ENCODE assay signal across 28 cellular contexts in genomic region chr2:119713819-119714490, GRCh38. TPM values are rescaled to one million over a fixed set of nuclear protein-coding genes. Genes with fewer than 3 reads are reported as not detected.
DNase-seq lines count a peak whose midpoint lies in the region; ATAC-seq, FAIRE-seq and TF ChIP-seq lines count a peak whose summit lies in the region.
"Had no signal": no experiment of that assay in that cellular context is flagged by ENCODE, and none has a peak within 500 bp of the region (broad histone marks: within the 10 kb centered on the region; RNA-seq: fewer than 3 reads in every experiment).

No MANE protein-coding gene starts in this region.

- H3K79me2 ChIP-seq in H9 (ENCODE audit: insufficient read depth, low read length), result no peaks in the 10 kb centered on the region
- no peaks in the 10 kb centered on the region for H3K79me2 ChIP-seq in H1 (ENCODE audit: control insufficient read depth in 1 of 2, insufficient read depth in 2 of 2, low read length in 2 of 2)

- H2BK20ac ChIP-seq in H9 (ENCODE audit: low read depth, low read length, poor library complexity, severe bottlenecking) (no peak overlapping the region), H1 (ENCODE audit: low read length) (no peak overlapping the region)

- H3K27me3 ChIP-seq in H9 (ENCODE audit: insufficient read depth, low read length), result no peaks in the 10 kb centered on the region
- no peaks in the 10 kb centered on the region for H3K27me3 ChIP-seq in H1 (replicated peaks in 1 of 4; ENCODE audit: control insufficient read depth in 3 of 4, extremely low read depth in 1 of 4, insufficient read depth in 3 of 4, low read length in 3 of 4)
- H3K27me3 ChIP-seq: body of pancreas, ovary had no signal

- H3K4ac ChIP-seq in H9 (ENCODE audit: low read depth, low read length) (no peak overlapping the region), H1 (replicated peaks; ENCODE audit: insufficient read length, low read depth, low read length) (no peak overlapping the region)

- H3K9me3 ChIP-seq in H9 (ENCODE audit: control insufficient read depth, low read depth, low read length) (no peaks in the 10 kb centered on the region), T-helper 17 cell (ENCODE audit: control insufficient read depth, low read length, poor library complexity, severe bottlenecking) (no peaks in the 10 kb centered on the region), H1 (ENCODE audit: insufficient read depth in 2 of 2, low read depth in 1 of 2, low read length in 1 of 2) (no peaks in the 10 kb centered on the region)
- H3K9me3 ChIP-seq: body of pancreas, ovary, tibial artery had no signal

- no peak overlapping the region for H4K91ac ChIP-seq in H9 (ENCODE audit: insufficient read length, low read depth, low read length)
- H4K91ac ChIP-seq in H1 (replicated peaks; ENCODE audit: insufficient read length, low read length), result no peak overlapping the region

- H2BK120ac ChIP-seq in H9 (ENCODE audit: low read depth, low read length, poor library complexity, severe bottlenecking) (no peak overlapping the region), H1 (replicated peaks; ENCODE audit: low read depth, low read length) (no peak overlapping the region)

- no CpG with 5 or more reads among the region's 7 CpGs for WGBS in H9 (ENCODE audit: extremely low coverage, insufficient read length, low lambda C conversion rate)
- 96% methylated on average over 7 of the region's 7 CpGs; no CpG with 5 or more reads in 1 of the 2 experiments for WGBS in H1 (ENCODE audit: extremely low coverage in 1 of 2, insufficient coverage in 1 of 2, insufficient read length in 1 of 2, insufficient replicate concordance in 2 of 2, low coverage in 1 of 2, low lambda C conversion rate in 2 of 2, missing lambda C conversion rate in 1 of 2), 2 experiments

- H3K4me2 ChIP-seq in H9 (ENCODE audit: insufficient read depth, insufficient read length, low read length), result no peak overlapping the region
- H3K4me2 ChIP-seq in H1 (ENCODE audit: insufficient read depth in 1 of 2, low read depth in 2 of 2, low read length in 2 of 2), result no peak overlapping the region

- no peak overlapping the region for H3T11ph ChIP-seq in H9 (ENCODE audit: low read length)

- H3K79me1 ChIP-seq in H9 (ENCODE audit: insufficient read depth, low read depth, low read length, poor library complexity, severe bottlenecking) (no peaks in the 10 kb centered on the region), H1 (ENCODE audit: low read depth, low read length) (no peaks in the 10 kb centered on the region)

- H3K4me1 Mint-ChIP-seq in H9, result peaks cover 7 to 12% of the 10 kb centered on the region in 2 experiments
- peaks cover 16% of the 10 kb centered on the region for H3K4me1 Mint-ChIP-seq in T-helper 17 cell
- H3K4me1 Mint-ChIP-seq: activated CD8-positive, alpha-beta memory T cell treated with anti-CD3 and anti-CD28 coated beads, Interleukin-2, amount 10 ng/mL, durations not matched to agents 7 days and 5 days had no signal

- FAIRE-seq in H1 (lab: Jason Lieb, UNC), result no peak
- FAIRE-seq: endometrium, GM18507, H54 had no signal

- H2BK15ac ChIP-seq in H9 (ENCODE audit: low read depth, low read length) (no peak overlapping the region), H1 (ENCODE audit: low read length) (0 out of 2 replicates have a peak overlapping the region, but pooled peaks have one; percentile 19)

- no peak for TF ChIP-seq EP300 in H1 (IDR thresholded peaks at IDR 0.05; ENCODE audit: borderline replicate concordance in 1 of 2, low read depth in 2 of 2, low read length in 2 of 2)

- no peak for ATAC-seq in T-helper 17 cell
- ATAC-seq: activated CD8-positive, alpha-beta memory T cell treated with anti-CD3 and anti-CD28 coated beads, Interleukin-2, amount 10 ng/mL, durations not matched to agents 7 days and 5 days; activated T-helper 17 cell treated with anti-CD3 and anti-CD28 coated beads, Interleukin-2, amount 50 U/mL, for 72 hours; body of pancreas; left ventricle myocardium superior; natural killer cell; WTC11 had no signal

- H3K18ac ChIP-seq in H9 (ENCODE audit: insufficient read length, low read depth, low read length), result no peak overlapping the region
- H3K18ac ChIP-seq in H1 (ENCODE audit: extremely low read depth, low read length), result no peak overlapping the region

- H3K36me3 Mint-ChIP-seq in H9 (ENCODE audit: insufficient read depth in 1 of 3, low read depth in 3 of 3) (no peaks in the 10 kb centered on the region), T-helper 17 cell (ENCODE audit: low read depth) (peaks cover 3% of the 10 kb centered on the region)
- H3K36me3 Mint-ChIP-seq: activated CD8-positive, alpha-beta memory T cell treated with anti-CD3 and anti-CD28 coated beads, Interleukin-2, amount 10 ng/mL, durations not matched to agents 7 days and 5 days; activated naive CD8-positive, alpha-beta T cell treated with anti-CD3 and anti-CD28 coated beads, Interleukin-2, amount 10 ng/mL, durations not matched to agents 7 days and 5 days; natural killer cell; WTC11 had no signal

- H3K27me3 Mint-ChIP-seq in H9 (ENCODE audit: low read depth) (peaks cover 3% of the 10 kb centered on the region), T-helper 17 cell (no peaks in the 10 kb centered on the region)
- H3K27me3 Mint-ChIP-seq: activated T-helper 17 cell treated with anti-CD3 and anti-CD28 coated beads, Interleukin-2, amount 50 U/mL, for 72 hours had no signal

- no peak for TF ChIP-seq RAD21 in H1 (IDR thresholded peaks at IDR 0.05 in 1 of 2, conservative IDR thresholded peaks at IDR 0.05 in 1 of 2; ENCODE audit: low read depth in 2 of 2, low read length in 2 of 2)

- H4K8ac ChIP-seq in H9 (replicated peaks; ENCODE audit: insufficient read length, low read depth, low read length) (peak overlapping the region; percentile 33), H1 (ENCODE audit: extremely low read depth, insufficient read depth, low read length) (no peak overlapping the region)

- H3K14ac ChIP-seq in H9 (ENCODE audit: insufficient read depth, low read length) (no peak overlapping the region), H1 (ENCODE audit: insufficient read length) (no peak overlapping the region)

- CTCF ChIA-PET in H1 (lab: Charles Lee; ENCODE audit: partially characterized antibody), result interaction anchor here (0.7 to 2.5 kb wide), 5 partner anchors 10 to 71 kb away, joined by 3 to 5 read pairs (median 3); partner anchors contain the start of gene TMEM177

- H3K27ac Mint-ChIP-seq in H9 (no peak overlapping the region), T-helper 17 cell (peak overlapping the region; percentile 39)
- H3K27ac Mint-ChIP-seq: activated CD8-positive, alpha-beta memory T cell treated with anti-CD3 and anti-CD28 coated beads, Interleukin-2, amount 10 ng/mL, durations not matched to agents 7 days and 5 days; activated naive CD8-positive, alpha-beta T cell treated with anti-CD3 and anti-CD28 coated beads, Interleukin-2, amount 10 ng/mL, durations not matched to agents 7 days and 5 days; activated T-helper 17 cell treated with anti-CD3 and anti-CD28 coated beads, Interleukin-2, amount 50 U/mL, for 72 hours; CD4-positive, CD25-positive, alpha-beta regulatory T cell; natural killer cell; WTC11 had no signal

- TF ChIP-seq CTCF in H9 (conservative IDR thresholded peaks at IDR 0.05) (no peak), H1 (IDR thresholded peaks at IDR 0.05; ENCODE audit: control extremely low read depth in 1 of 3, insufficient read depth in 1 of 3, low read depth in 1 of 3, low read length in 3 of 3) (no peak), coronary artery (IDR thresholded peaks at IDR 0.05) (no peak)

- H3K23me2 ChIP-seq in H9 (ENCODE audit: insufficient read length, low read depth, low read length, poor library complexity, severe bottlenecking), result no peaks in the 10 kb centered on the region
- H3K23me2 ChIP-seq in H1 (ENCODE audit: low read depth, low read length), result no peaks in the 10 kb centered on the region

- H3K23ac ChIP-seq in H9 (ENCODE audit: insufficient read length, low read depth, low read length), result no peak overlapping the region
- H3K23ac ChIP-seq in H1 (ENCODE audit: insufficient read length), result no peak overlapping the region

- H2AFZ ChIP-seq in H9 (ENCODE audit: low read length), result no peak overlapping the region
- H2AFZ ChIP-seq in H1 (ENCODE audit: low read length), result no peak overlapping the region

- TF ChIP-seq POLR2A in H1 (IDR thresholded peaks at IDR 0.05; ENCODE audit: control extremely low read depth in 1 of 2, low read depth in 2 of 2, low read length in 2 of 2), result no peak

- no peak overlapping the region for H3K27ac ChIP-seq in H9 (ENCODE audit: insufficient read length, low read depth, low read length)
- no peak overlapping the region for H3K27ac ChIP-seq in H1 (ENCODE audit: low read depth, low read length)
- H3K27ac ChIP-seq in coronary artery, result no peak overlapping the region
- H3K27ac ChIP-seq: body of pancreas, ovary, tibial artery had no signal

- no peak overlapping the region for H3K4me3 ChIP-seq in H1 (ENCODE audit: extremely low read depth in 1 of 4, insufficient read depth in 2 of 4, low read depth in 3 of 4, low read length in 4 of 4)
- H3K4me3 ChIP-seq in coronary artery, result no peak overlapping the region
- H3K4me3 ChIP-seq: body of pancreas, ovary, tibial artery had no signal

- H2BK12ac ChIP-seq in H9 (ENCODE audit: insufficient read length, low read depth, low read length) (no peak overlapping the region), H1 (ENCODE audit: low read depth, low read length) (no peak overlapping the region)

- no peaks in the 10 kb centered on the region for H3K36me3 ChIP-seq in H1 (ENCODE audit: control insufficient read depth in 2 of 4, insufficient read depth in 4 of 4, low read length in 3 of 4)
- H3K36me3 ChIP-seq: ovary, tibial artery had no signal

- H3K9ac ChIP-seq in H9 (ENCODE audit: extremely low read depth, insufficient read length, low read length) (no peak overlapping the region), H1 (replicated peaks in 1 of 4; ENCODE audit: extremely low read depth in 1 of 4, low read depth in 3 of 4, low read length in 3 of 4) (no peak overlapping the region)

- H3K4me3 Mint-ChIP-seq in H9 (no peak overlapping the region), T-helper 17 cell (no peak overlapping the region)
- H3K4me3 Mint-ChIP-seq: activated CD8-positive, alpha-beta memory T cell treated with anti-CD3 and anti-CD28 coated beads, Interleukin-2, amount 10 ng/mL, durations not matched to agents 7 days and 5 days; activated naive CD8-positive, alpha-beta T cell treated with anti-CD3 and anti-CD28 coated beads, Interleukin-2, amount 10 ng/mL, durations not matched to agents 7 days and 5 days; activated T-helper 17 cell treated with anti-CD3 and anti-CD28 coated beads, Interleukin-2, amount 50 U/mL, for 72 hours; CD4-positive, CD25-positive, alpha-beta regulatory T cell; natural killer cell; WTC11 had no signal

- H3K56ac ChIP-seq in H9 (ENCODE audit: insufficient read length, low read depth, low read length) (no peak overlapping the region), H1 (replicated peaks; ENCODE audit: insufficient read length, low read depth, low read length) (no peak overlapping the region)

- H2BK5ac ChIP-seq in H9 (ENCODE audit: insufficient read length, low read length) (no peak overlapping the region), H1 (ENCODE audit: low read depth, low read length) (no peak overlapping the region)

- H4K20me1 ChIP-seq in H9 (ENCODE audit: control insufficient read depth, insufficient read depth, insufficient read length) (no peaks in the 10 kb centered on the region), H1 (replicated peaks in 1 of 2; ENCODE audit: control insufficient read depth in 1 of 2, insufficient read depth in 2 of 2, low read length in 2 of 2) (no peaks in the 10 kb centered on the region)

- H4K5ac ChIP-seq in H9 (ENCODE audit: insufficient read length, low read depth, low read length), result no peak overlapping the region
- no peak overlapping the region for H4K5ac ChIP-seq in H1 (ENCODE audit: insufficient read length, low read depth, low read length)

- no peaks in the 10 kb centered on the region for H3K9me3 Mint-ChIP-seq in H9
- H3K9me3 Mint-ChIP-seq: activated T-helper 17 cell treated with anti-CD3 and anti-CD28 coated beads, Interleukin-2, amount 50 U/mL, for 72 hours; natural killer cell; WTC11 had no signal

- H3K4me1 ChIP-seq in H9 (ENCODE audit: insufficient read depth, low read length) (no peaks in the 10 kb centered on the region), H1 (replicated peaks in 1 of 4; ENCODE audit: control insufficient read depth in 3 of 4, insufficient read depth in 4 of 4, low read length in 3 of 4) (peaks cover 0 to 6% (median 1%) of the 10 kb centered on the region in 4 experiments; a peak in 2 of 7 replicates)
- H3K4me1 ChIP-seq: body of pancreas, tibial artery had no signal

- DNase-seq in H9 (no peak), T-helper 17 cell (no peak), H1 (ENCODE audit: low read depth in 1 of 2, low spot score in 2 of 2) (no peak), superior temporal gyrus (ENCODE audit: extremely low spot score) (peak; percentile 46), coronary artery (ENCODE audit: low spot score) (no peak), UCSD-AML1 (lab: John Stamatoyannopoulos, UW; ENCODE audit: unreplicated experiment) (no peak)
- no peak for DNase-seq in stimulated activated CD4-positive, alpha-beta T cell treated with anti-CD3 and anti-CD28 coated beads, Interleukin-2, amount 100 ng/mL, for 24 hours
- DNase-seq: activated CD4-positive, alpha-beta T cell treated with anti-CD3 and anti-CD28 coated beads, Interleukin-2, amount 50 U/mL, for 1 hour; activated CD8-positive, alpha-beta memory T cell treated with anti-CD3 and anti-CD28 coated beads, Interleukin-2, amount 10 ng/mL, durations not matched to agents 7 days and 5 days; activated naive CD8-positive, alpha-beta T cell treated with anti-CD3 and anti-CD28 coated beads, Interleukin-2, amount 10 ng/mL, durations not matched to agents 7 days and 5 days; body of pancreas; CD4-positive, CD25-positive, alpha-beta regulatory T cell; cortex of kidney; GF-D8; islet precursor cell; left ventricle myocardium superior; natural killer cell; NCI-H187; ovary; stimulated activated CD4-positive, alpha-beta T cell treated with anti-CD3 and anti-CD28 coated beads, Interleukin-12 subunit alpha, Interleukin-12 subunit beta, amount 100 ng/mL, for 4 hours; stimulated activated naive CD4-positive, alpha-beta T cell treated with Interleukin-2 at 50 U/mL for 16 hours; T1000; tibial artery had no signal

- H2AK5ac ChIP-seq in H9 (ENCODE audit: insufficient read length, low read length) (no peak overlapping the region), H1 (ENCODE audit: low read depth, low read length) (peak overlapping the region; percentile 45)

- POLR2A ChIA-PET in H1 (lab: Charles Lee; ENCODE audit: partially characterized antibody), result no interaction called here

RNA-seq across cellular contexts. Expression of gene TMEM177, which starts 35.0 kb away (rescaled TPM):
- 26.4 and 28.4 TPM in 2 replicates for total RNA-seq in H9 (2021)
- total RNA-seq in T-helper 17 cell, result 1 to 10 TPM; 3.1 to 4.1 TPM
- total RNA-seq in H1 (2021; fragmentation: NEBNext Ultra II Directional; extraction: Animal tissue kit (Norgen Biotek cat#: 25700)), result 43.4 and 47.0 TPM in 2 replicates
- polyA plus RNA-seq in H1 (2011; rRNA removed), result 84.9 and 86.7 TPM in 2 replicates
- 67.7 TPM for polyA plus RNA-seq in H1 (2011; cell fraction: cytosol; rRNA removed)
- polyA plus RNA-seq in H1 (2011; cell fraction: nucleus; rRNA removed), result 54.9 TPM
- 23.4 to 46.6 TPM (median 44.7 TPM) in 4 replicates for polyA plus RNA-seq in H1 (2012, experiment 1 of 2)
- polyA plus RNA-seq in H1 (2012, experiment 2 of 2), result 51.9 TPM
- polyA plus RNA-seq in H1 (2013, experiment 1 of 2), result 29.3 TPM
- 28.9 TPM for polyA plus RNA-seq in H1 (2013, experiment 2 of 2)
- 32.5 and 34.3 TPM in 2 replicates for polyA minus RNA-seq in H1 (2011; rRNA and poly(A)+ RNA removed)
- polyA minus RNA-seq in H1 (2011; cell fraction: cytosol; rRNA and poly(A)+ RNA removed), result 16.4 TPM
- 35.0 TPM for polyA minus RNA-seq in H1 (2011; cell fraction: nucleus; rRNA and poly(A)+ RNA removed)

RNA-seq across cellular contexts. Expression of gene PTPN4, which starts 45.8 kb away (rescaled TPM):
- total RNA-seq in H9 (2021) (80.5 and 89.8 TPM in 2 replicates), T-helper 17 cell (100 to 1,000 TPM; 128 to 149 TPM)
- total RNA-seq in H1 (2021; fragmentation: NEBNext Ultra II Directional; extraction: Animal tissue kit (Norgen Biotek cat#: 25700)), result 105 and 107 TPM in 2 replicates
- 16.4 and 28.5 TPM in 2 replicates for polyA plus RNA-seq in H1 (2011; rRNA removed)
- polyA plus RNA-seq in H1 (2011; cell fraction: cytosol; rRNA removed), result 32.1 TPM
- 93.7 TPM for polyA plus RNA-seq in H1 (2011; cell fraction: nucleus; rRNA removed)
- polyA plus RNA-seq in H1 (2012, experiment 1 of 2), result 48.9 to 57.1 TPM (median 53.5 TPM) in 4 replicates
- polyA plus RNA-seq in H1 (2012, experiment 2 of 2), result 2.2 TPM
- 20.1 TPM for polyA plus RNA-seq in H1 (2013, experiment 1 of 2)
- 18.9 TPM for polyA plus RNA-seq in H1 (2013, experiment 2 of 2)
- 347 and 550 TPM in 2 replicates for polyA minus RNA-seq in H1 (2011; rRNA and poly(A)+ RNA removed)
- 95.0 TPM for polyA minus RNA-seq in H1 (2011; cell fraction: cytosol; rRNA and poly(A)+ RNA removed)
- 690 TPM for polyA minus RNA-seq in H1 (2011; cell fraction: nucleus; rRNA and poly(A)+ RNA removed)
